Comparison of ENCODE assay signal across 2 cellular contexts in the genomic region with DNA sequence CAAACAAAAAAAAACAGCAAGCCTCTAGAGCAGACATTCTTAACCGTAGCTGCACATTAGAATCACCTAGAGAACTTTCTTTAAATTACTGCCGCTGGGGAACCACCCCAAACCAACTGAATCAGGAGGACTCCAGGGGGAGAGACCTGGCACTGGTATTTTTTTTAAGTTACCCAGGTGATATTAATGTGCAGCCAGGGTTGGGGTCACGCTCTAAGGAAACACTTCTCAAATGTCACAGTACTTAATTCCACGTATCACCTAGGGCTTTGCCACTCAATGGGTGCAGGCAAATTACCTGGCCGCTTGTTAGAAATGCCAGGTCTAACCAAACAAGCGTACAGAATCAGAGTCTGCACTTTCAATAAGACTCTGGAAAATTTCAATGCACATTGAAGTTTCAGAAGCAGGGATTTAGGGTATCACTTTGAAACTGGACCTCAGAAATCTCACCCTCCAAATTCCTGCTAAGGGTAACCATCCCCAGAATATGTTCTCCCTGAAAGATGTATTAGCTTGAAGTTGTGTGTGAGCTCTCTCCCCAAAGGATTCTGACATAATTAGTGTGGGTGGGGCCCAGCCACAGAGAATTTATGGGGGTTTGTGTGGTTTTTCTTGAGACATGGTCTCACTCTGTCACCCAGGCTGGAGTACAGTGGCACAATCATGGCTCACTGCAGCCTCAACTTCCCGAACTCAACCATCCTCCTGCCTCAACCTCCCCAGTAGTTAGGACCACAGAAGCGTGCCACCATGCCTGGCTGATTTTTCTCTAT.
TF ChIP-seq lines count a peak whose summit lies in the region.

No MANE protein-coding gene starts in this region.

TF ChIP-seq in GM12891, 5 proteins besides CTCF, POLR2A, EP300 and RAD21:
- no peak for TF ChIP-seq TAF1 (IDR thresholded peaks at IDR 0.05; ENCODE audit: low read depth, low read length)
- no peak for TF ChIP-seq POLR2AphosphoS5 (IDR thresholded peaks at IDR 0.05; ENCODE audit: low read depth, low read length)
- TF ChIP-seq PAX5 (IDR thresholded peaks at IDR 0.05; ENCODE audit: insufficient read depth, low read length, severe bottlenecking) = no peak
- TF ChIP-seq POU2F2 (IDR thresholded peaks at IDR 0.05; ENCODE audit: low read depth, low read length) = no peak
- no peak for TF ChIP-seq SPI1 (IDR thresholded peaks at IDR 0.05; ENCODE audit: low read depth, low read length)
TF ChIP-seq in GM12891: peak in this region for 0.

TF ChIP-seq in GM12878, 131 proteins besides CTCF, POLR2A, EP300 and RAD21:
- no peak for TF ChIP-seq FOXM1 (IDR thresholded peaks at IDR 0.05; ENCODE audit: low read depth, low read length)
- 0 out of 2 replicates have a peak, but pooled peaks have one; percentile 23 for TF ChIP-seq POLR2AphosphoS5 (IDR thresholded peaks at IDR 0.05; ENCODE audit: low read length)
- TF ChIP-seq MEF2B (IDR thresholded peaks at IDR 0.05; ENCODE audit: partially characterized antibody, poor library complexity, severe bottlenecking) = peak; percentile 10
- TF ChIP-seq, protein P1, sequence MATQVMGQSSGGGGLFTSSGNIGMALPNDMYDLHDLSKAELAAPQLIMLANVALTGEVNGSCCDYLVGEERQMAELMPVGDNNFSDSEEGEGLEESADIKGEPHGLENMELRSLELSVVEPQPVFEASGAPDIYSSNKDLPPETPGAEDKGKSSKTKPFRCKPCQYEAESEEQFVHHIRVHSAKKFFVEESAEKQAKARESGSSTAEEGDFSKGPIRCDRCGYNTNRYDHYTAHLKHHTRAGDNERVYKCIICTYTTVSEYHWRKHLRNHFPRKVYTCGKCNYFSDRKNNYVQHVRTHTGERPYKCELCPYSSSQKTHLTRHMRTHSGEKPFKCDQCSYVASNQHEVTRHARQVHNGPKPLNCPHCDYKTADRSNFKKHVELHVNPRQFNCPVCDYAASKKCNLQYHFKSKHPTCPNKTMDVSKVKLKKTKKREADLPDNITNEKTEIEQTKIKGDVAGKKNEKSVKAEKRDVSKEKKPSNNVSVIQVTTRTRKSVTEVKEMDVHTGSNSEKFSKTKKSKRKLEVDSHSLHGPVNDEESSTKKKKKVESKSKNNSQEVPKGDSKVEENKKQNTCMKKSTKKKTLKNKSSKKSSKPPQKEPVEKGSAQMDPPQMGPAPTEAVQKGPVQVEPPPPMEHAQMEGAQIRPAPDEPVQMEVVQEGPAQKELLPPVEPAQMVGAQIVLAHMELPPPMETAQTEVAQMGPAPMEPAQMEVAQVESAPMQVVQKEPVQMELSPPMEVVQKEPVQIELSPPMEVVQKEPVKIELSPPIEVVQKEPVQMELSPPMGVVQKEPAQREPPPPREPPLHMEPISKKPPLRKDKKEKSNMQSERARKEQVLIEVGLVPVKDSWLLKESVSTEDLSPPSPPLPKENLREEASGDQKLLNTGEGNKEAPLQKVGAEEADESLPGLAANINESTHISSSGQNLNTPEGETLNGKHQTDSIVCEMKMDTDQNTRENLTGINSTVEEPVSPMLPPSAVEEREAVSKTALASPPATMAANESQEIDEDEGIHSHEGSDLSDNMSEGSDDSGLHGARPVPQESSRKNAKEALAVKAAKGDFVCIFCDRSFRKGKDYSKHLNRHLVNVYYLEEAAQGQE (IDR thresholded peaks at IDR 0.05; ENCODE audit: low read depth, low read length) = no peak
- TF ChIP-seq, protein P2, sequence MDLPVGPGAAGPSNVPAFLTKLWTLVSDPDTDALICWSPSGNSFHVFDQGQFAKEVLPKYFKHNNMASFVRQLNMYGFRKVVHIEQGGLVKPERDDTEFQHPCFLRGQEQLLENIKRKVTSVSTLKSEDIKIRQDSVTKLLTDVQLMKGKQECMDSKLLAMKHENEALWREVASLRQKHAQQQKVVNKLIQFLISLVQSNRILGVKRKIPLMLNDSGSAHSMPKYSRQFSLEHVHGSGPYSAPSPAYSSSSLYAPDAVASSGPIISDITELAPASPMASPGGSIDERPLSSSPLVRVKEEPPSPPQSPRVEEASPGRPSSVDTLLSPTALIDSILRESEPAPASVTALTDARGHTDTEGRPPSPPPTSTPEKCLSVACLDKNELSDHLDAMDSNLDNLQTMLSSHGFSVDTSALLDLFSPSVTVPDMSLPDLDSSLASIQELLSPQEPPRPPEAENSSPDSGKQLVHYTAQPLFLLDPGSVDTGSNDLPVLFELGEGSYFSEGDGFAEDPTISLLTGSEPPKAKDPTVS (IDR thresholded peaks at IDR 0.05; ENCODE audit: low read depth, low read length) = no peak
- TF ChIP-seq, protein P3, sequence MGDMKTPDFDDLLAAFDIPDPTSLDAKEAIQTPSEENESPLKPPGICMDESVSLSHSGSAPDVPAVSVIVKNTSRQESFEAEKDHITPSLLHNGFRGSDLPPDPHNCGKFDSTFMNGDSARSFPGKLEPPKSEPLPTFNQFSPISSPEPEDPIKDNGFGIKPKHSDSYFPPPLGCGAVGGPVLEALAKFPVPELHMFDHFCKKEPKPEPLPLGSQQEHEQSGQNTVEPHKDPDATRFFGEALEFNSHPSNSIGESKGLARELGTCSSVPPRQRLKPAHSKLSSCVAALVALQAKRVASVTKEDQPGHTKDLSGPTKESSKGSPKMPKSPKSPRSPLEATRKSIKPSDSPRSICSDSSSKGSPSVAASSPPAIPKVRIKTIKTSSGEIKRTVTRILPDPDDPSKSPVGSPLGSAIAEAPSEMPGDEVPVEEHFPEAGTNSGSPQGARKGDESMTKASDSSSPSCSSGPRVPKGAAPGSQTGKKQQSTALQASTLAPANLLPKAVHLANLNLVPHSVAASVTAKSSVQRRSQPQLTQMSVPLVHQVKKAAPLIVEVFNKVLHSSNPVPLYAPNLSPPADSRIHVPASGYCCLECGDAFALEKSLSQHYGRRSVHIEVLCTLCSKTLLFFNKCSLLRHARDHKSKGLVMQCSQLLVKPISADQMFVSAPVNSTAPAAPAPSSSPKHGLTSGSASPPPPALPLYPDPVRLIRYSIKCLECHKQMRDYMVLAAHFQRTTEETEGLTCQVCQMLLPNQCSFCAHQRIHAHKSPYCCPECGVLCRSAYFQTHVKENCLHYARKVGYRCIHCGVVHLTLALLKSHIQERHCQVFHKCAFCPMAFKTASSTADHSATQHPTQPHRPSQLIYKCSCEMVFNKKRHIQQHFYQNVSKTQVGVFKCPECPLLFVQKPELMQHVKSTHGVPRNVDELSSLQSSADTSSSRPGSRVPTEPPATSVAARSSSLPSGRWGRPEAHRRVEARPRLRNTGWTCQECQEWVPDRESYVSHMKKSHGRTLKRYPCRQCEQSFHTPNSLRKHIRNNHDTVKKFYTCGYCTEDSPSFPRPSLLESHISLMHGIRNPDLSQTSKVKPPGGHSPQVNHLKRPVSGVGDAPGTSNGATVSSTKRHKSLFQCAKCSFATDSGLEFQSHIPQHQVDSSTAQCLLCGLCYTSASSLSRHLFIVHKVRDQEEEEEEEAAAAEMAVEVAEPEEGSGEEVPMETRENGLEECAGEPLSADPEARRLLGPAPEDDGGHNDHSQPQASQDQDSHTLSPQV (IDR thresholded peaks at IDR 0.05) = no peak
- TF ChIP-seq DPF2 (IDR thresholded peaks at IDR 0.05) = 0 out of 2 replicates have a peak, but pooled peaks have one; percentile 24
- no peak for TF ChIP-seq ZSCAN29 (IDR thresholded peaks at IDR 0.05)
- 0 out of 2 replicates have a peak, but pooled peaks have one; percentile 29 for TF ChIP-seq MTA2 (IDR thresholded peaks at IDR 0.05; ENCODE audit: low read depth)
- peak; percentile 51 for TF ChIP-seq EED (IDR thresholded peaks at IDR 0.05; ENCODE audit: low read depth)
- TF ChIP-seq ZNF274 (IDR thresholded peaks at IDR 0.05; ENCODE audit: insufficient read depth, insufficient read length) = no peak
- 0 out of 2 replicates have a peak, but pooled peaks have one; percentile 23 for TF ChIP-seq ZNF217 (IDR thresholded peaks at IDR 0.05)
- TF ChIP-seq ZZZ3 (IDR thresholded peaks at IDR 0.05; ENCODE audit: control insufficient read depth, insufficient read length, low read depth) = no peak
- TF ChIP-seq CREM (IDR thresholded peaks at IDR 0.05; ENCODE audit: low read depth) = 0 out of 2 replicates have a peak, but pooled peaks have one; percentile 14
- TF ChIP-seq EGR1 (IDR thresholded peaks at IDR 0.05; ENCODE audit: borderline replicate concordance in 1 of 2, low read depth in 2 of 2, low read length in 2 of 2) = no peak
- peak; percentile 86 for TF ChIP-seq RUNX3 (IDR thresholded peaks at IDR 0.05; ENCODE audit: low read length)
- TF ChIP-seq MYB (IDR thresholded peaks at IDR 0.05; ENCODE audit: borderline replicate concordance, low read depth, low read length) = no peak
- TF ChIP-seq, protein P4, sequence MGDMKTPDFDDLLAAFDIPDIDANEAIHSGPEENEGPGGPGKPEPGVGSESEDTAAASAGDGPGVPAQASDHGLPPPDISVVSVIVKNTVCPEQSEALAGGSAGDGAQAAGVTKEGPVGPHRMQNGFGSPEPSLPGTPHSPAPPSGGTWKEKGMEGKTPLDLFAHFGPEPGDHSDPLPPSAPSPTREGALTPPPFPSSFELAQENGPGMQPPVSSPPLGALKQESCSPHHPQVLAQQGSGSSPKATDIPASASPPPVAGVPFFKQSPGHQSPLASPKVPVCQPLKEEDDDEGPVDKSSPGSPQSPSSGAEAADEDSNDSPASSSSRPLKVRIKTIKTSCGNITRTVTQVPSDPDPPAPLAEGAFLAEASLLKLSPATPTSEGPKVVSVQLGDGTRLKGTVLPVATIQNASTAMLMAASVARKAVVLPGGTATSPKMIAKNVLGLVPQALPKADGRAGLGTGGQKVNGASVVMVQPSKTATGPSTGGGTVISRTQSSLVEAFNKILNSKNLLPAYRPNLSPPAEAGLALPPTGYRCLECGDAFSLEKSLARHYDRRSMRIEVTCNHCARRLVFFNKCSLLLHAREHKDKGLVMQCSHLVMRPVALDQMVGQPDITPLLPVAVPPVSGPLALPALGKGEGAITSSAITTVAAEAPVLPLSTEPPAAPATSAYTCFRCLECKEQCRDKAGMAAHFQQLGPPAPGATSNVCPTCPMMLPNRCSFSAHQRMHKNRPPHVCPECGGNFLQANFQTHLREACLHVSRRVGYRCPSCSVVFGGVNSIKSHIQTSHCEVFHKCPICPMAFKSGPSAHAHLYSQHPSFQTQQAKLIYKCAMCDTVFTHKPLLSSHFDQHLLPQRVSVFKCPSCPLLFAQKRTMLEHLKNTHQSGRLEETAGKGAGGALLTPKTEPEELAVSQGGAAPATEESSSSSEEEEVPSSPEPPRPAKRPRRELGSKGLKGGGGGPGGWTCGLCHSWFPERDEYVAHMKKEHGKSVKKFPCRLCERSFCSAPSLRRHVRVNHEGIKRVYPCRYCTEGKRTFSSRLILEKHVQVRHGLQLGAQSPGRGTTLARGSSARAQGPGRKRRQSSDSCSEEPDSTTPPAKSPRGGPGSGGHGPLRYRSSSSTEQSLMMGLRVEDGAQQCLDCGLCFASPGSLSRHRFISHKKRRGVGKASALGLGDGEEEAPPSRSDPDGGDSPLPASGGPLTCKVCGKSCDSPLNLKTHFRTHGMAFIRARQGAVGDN (IDR thresholded peaks at IDR 0.05) = 0 out of 2 replicates have a peak, but pooled peaks have one; percentile 5
- TF ChIP-seq NR2C2 (IDR thresholded peaks at IDR 0.05; ENCODE audit: borderline replicate concordance, control insufficient read depth, insufficient read length, low read depth) = no peak
- 0 out of 2 replicates have a peak, but pooled peaks have one; percentile 36 for TF ChIP-seq CBFB (IDR thresholded peaks at IDR 0.05; ENCODE audit: low read depth)
- TF ChIP-seq IKZF1 (conservative IDR thresholded peaks at IDR 0.05) = peak; percentile 30
- TF ChIP-seq CHD2 (IDR thresholded peaks at IDR 0.05; ENCODE audit: borderline replicate concordance, low read depth, low read length) = no peak
- peak; percentile 9 to 26; a peak in 3 of 4 replicates for TF ChIP-seq IKZF2 (IDR thresholded peaks at IDR 0.05)
- TF ChIP-seq, protein P5, sequence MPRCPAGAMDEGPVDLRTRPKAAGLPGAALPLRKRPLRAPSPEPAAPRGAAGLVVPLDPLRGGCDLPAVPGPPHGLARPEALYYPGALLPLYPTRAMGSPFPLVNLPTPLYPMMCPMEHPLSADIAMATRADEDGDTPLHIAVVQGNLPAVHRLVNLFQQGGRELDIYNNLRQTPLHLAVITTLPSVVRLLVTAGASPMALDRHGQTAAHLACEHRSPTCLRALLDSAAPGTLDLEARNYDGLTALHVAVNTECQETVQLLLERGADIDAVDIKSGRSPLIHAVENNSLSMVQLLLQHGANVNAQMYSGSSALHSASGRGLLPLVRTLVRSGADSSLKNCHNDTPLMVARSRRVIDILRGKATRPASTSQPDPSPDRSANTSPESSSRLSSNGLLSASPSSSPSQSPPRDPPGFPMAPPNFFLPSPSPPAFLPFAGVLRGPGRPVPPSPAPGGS (IDR thresholded peaks at IDR 0.05; ENCODE audit: borderline replicate concordance, insufficient read depth, low read depth, low read length, poor library complexity, severe bottlenecking) = peak; percentile 10
- TF ChIP-seq GABPA (IDR thresholded peaks at IDR 0.05; ENCODE audit: low read depth) = no peak
- 0 out of 2 replicates have a peak, but pooled peaks have one; percentile 40 for TF ChIP-seq BCL11A (IDR thresholded peaks at IDR 0.05; ENCODE audit: low read depth, low read length)
- TF ChIP-seq SMAD5 (IDR thresholded peaks at IDR 0.05; ENCODE audit: low read depth) = no peak
- TF ChIP-seq, protein P6, sequence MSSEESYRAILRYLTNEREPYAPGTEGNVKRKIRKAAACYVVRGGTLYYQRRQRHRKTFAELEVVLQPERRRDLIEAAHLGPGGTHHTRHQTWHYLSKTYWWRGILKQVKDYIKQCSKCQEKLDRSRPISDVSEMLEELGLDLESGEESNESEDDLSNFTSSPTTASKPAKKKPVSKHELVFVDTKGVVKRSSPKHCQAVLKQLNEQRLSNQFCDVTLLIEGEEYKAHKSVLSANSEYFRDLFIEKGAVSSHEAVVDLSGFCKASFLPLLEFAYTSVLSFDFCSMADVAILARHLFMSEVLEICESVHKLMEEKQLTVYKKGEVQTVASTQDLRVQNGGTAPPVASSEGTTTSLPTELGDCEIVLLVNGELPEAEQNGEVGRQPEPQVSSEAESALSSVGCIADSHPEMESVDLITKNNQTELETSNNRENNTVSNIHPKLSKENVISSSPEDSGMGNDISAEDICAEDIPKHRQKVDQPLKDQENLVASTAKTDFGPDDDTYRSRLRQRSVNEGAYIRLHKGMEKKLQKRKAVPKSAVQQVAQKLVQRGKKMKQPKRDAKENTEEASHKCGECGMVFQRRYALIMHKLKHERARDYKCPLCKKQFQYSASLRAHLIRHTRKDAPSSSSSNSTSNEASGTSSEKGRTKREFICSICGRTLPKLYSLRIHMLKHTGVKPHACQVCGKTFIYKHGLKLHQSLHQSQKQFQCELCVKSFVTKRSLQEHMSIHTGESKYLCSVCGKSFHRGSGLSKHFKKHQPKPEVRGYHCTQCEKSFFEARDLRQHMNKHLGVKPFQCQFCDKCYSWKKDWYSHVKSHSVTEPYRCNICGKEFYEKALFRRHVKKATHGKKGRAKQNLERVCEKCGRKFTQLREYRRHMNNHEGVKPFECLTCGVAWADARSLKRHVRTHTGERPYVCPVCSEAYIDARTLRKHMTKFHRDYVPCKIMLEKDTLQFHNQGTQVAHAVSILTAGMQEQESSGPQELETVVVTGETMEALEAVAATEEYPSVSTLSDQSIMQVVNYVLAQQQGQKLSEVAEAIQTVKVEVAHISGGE (CRISPR knock-in tag; IDR thresholded peaks at IDR 0.05) = no peak
- no peak for TF ChIP-seq POU2F2 (IDR thresholded peaks at IDR 0.05; ENCODE audit: borderline replicate concordance, low read depth, low read length)
- 0 out of 2 replicates have a peak, but pooled peaks have one; percentile 5 for TF ChIP-seq NFIC (IDR thresholded peaks at IDR 0.05; ENCODE audit: low read depth, low read length)
